Comparison of ENCODE assay signal across 8 cellular contexts in genomic region chr7:29748286-29749099, GRCh38. TPM values are rescaled to one million over a fixed set of nuclear protein-coding genes. Genes with fewer than 3 reads are reported as not detected.
DNase-seq lines count a peak whose midpoint lies in the region; ATAC-seq, FAIRE-seq and TF ChIP-seq lines count a peak whose summit lies in the region.

No MANE protein-coding gene starts in this region.

- POLR2A ChIA-PET in AG04450 (lab: Yijun Ruan, JAX): no interaction called here

- H3K27ac ChIP-seq in AG04450 (ENCODE audit: low read depth, low read length): no peak overlapping the region

- H3K27me3 ChIP-seq in AG04450 (ENCODE audit: control insufficient read depth, insufficient read depth, low read length): peaks cover 4% of the 10 kb centered on the region

- peak; percentile 65 for TF ChIP-seq CTCF in AG04450 (IDR thresholded peaks at IDR 0.05; ENCODE audit: low read depth, low read length)

- CTCF ChIA-PET in AG04450 (lab: Charles Lee): interaction anchor here (0.6 to 2.8 kb wide), 6 partner anchors 112 to 326 kb away, joined by 3 to 31 read pairs (median 6); no protein-coding TSS in a partner anchor

- TF ChIP-seq POLR2A in H54 (IDR thresholded peaks at IDR 0.05; ENCODE audit: low read depth, low read length): no peak

- H3K9me3 ChIP-seq in AG04450 (ENCODE audit: control insufficient read depth, insufficient read depth, low read length): no peaks in the 10 kb centered on the region

- FAIRE-seq in H54 (lab: Jason Lieb, UNC): peak; percentile 57

- DNase-seq in AG04450 (ENCODE audit: low read depth, low spot score): peak; percentile 4
- no peak for DNase-seq in H54 (ENCODE audit: insufficient read length, low spot score)
- peak; percentile 79 for DNase-seq in NCI-H69 (lab: John Stamatoyannopoulos, UW)
- DNase-seq in cerebellar cortex (ENCODE audit: low spot score): peak; percentile 59
- peak; percentile 64 to 74 for DNase-seq in lung microvascular endothelial cell (ENCODE audit: low read depth in 2 of 2)
- no peak for DNase-seq in activated CD8-positive, alpha-beta memory T cell treated with anti-CD3 and anti-CD28 coated beads for 24 hours

- ATAC-seq in GM18867 (IDR thresholded peaks at IDR 0.05; ENCODE audit: unreplicated experiment) (no peak), HG03025 (IDR thresholded peaks at IDR 0.05; ENCODE audit: low FRiP score, unreplicated experiment) (no peak)

- no peak overlapping the region for H3K4me3 ChIP-seq in AG04450 (ENCODE audit: low read depth, low read length)

RNA-seq across cellular contexts. Expression of gene WIPF3, which starts 57.8 kb away (rescaled TPM):
- not detected in 2 replicates for polyA plus RNA-seq in AG04450 (2011; rRNA removed)
- not detected in 2 replicates for polyA minus RNA-seq in AG04450 (2011; rRNA and poly(A)+ RNA removed)
- total RNA-seq in lung microvascular endothelial cell: not detected in 2 replicates

Comparison
In these comparisons a context has a peak if more than half of its experiments do, and no peak if none do; other contexts are left out.
1. DNase-seq: peak in AG04450 (single experiment), NCI-H69 (single experiment), cerebellar cortex (single experiment) and lung microvascular endothelial cell (2 of 2); none in H54 (single experiment) and activated CD8-positive, alpha-beta memory T cell treated with anti-CD3 and anti-CD28 coated beads for 24 hours (single experiment).